Comparison of ENCODE assay signal across 20 cellular contexts in genomic region chr4:121684016-121684415, GRCh38. TPM values are rescaled to one million over a fixed set of nuclear protein-coding genes. Genes with fewer than 3 reads are reported as not detected.
DNase-seq lines count a peak whose midpoint lies in the region; FAIRE-seq and TF ChIP-seq lines count a peak whose summit lies in the region.
"Had no signal": no experiment of that assay in that cellular context is flagged by ENCODE, and none has a peak within 500 bp of the region (broad histone marks: within the 10 kb centered on the region; RNA-seq: fewer than 3 reads in every experiment).

No MANE protein-coding gene starts in this region.

- H3K27me3 ChIP-seq in small intestine (ENCODE audit: control insufficient read depth in 2 of 2, insufficient read depth in 2 of 2, low read length in 2 of 2) (no peaks in the 10 kb centered on the region), tibial nerve (no peaks in the 10 kb centered on the region), Peyer's patch (no peaks in the 10 kb centered on the region)
- H3K27me3 ChIP-seq: BLaER1 treated with 17β-estradiol and CSF1 and Interleukin-3, amounts not matched to agents 10 nM and 100 nM had no signal

- H3K4me1 Mint-ChIP-seq in HFFc6 (ENCODE audit: low read depth): peaks cover 46% of the 10 kb centered on the region
- H3K4me1 Mint-ChIP-seq: B cell had no signal

- no peak overlapping the region for H3K4me3 Mint-ChIP-seq in HFFc6
- H3K4me3 Mint-ChIP-seq: B cell; CD8-positive, alpha-beta T cell; H9; IgD-negative memory B cell had no signal

- H3K4me1 ChIP-seq in small intestine (ENCODE audit: control insufficient read depth in 2 of 2, insufficient read depth in 1 of 2, low read depth in 1 of 2, low read length in 1 of 2) (peaks cover 0 to 4% of the 10 kb centered on the region in 2 donors), tibial nerve (peaks cover 0 to 29% (median 7%) of the 10 kb centered on the region in 4 donors), Peyer's patch (no peaks in the 10 kb centered on the region)

- peak overlapping the region; percentile 24 for H3K27ac Mint-ChIP-seq in HFFc6
- H3K27ac Mint-ChIP-seq: B cell; CD8-positive, alpha-beta T cell; IgD-negative memory B cell had no signal

- H3K27ac ChIP-seq in small intestine (ENCODE audit: low read depth in 1 of 2, low read length in 1 of 2) (no peak overlapping the region), tibial nerve (no peak overlapping the region), Peyer's patch (no peak overlapping the region)
- H3K27ac ChIP-seq: A549; BLaER1 treated with 17β-estradiol and CSF1 and Interleukin-3, amounts not matched to agents 10 nM and 100 nM; HL-60 had no signal

- H3K9me3 ChIP-seq in small intestine (ENCODE audit: control insufficient read depth, low read depth): no peaks in the 10 kb centered on the region
- H3K9me3 ChIP-seq in tibial nerve: no peaks in the 10 kb centered on the region
- H3K9me3 ChIP-seq in Peyer's patch: no peaks in the 10 kb centered on the region
- H3K9me3 ChIP-seq: A549; BLaER1 treated with 17β-estradiol and CSF1 and Interleukin-3, amounts not matched to agents 10 nM and 100 nM had no signal

- peaks cover 42% of the 10 kb centered on the region for H3K36me3 Mint-ChIP-seq in HFFc6 (ENCODE audit: low read depth)

- TF ChIP-seq EP300 in tibial nerve (IDR thresholded peaks at IDR 0.05): no peak

- H3K27me3 Mint-ChIP-seq in HFFc6 (ENCODE audit: insufficient read depth): no peaks in the 10 kb centered on the region
- H3K27me3 Mint-ChIP-seq: B cell, IgD-negative memory B cell had no signal

- H3K4me3 ChIP-seq in small intestine (ENCODE audit: low read depth in 1 of 2, low read length in 2 of 2) (no peak overlapping the region), tibial nerve (no peak overlapping the region), Peyer's patch (no peak overlapping the region)
- H3K4me3 ChIP-seq: A549; BLaER1 treated with 17β-estradiol and CSF1 and Interleukin-3, amounts not matched to agents 10 nM and 100 nM; GM12878 had no signal

- FAIRE-seq in G401.6 (lab: Jason Lieb, UNC): peak; percentile 95
- peak; percentile 67 for FAIRE-seq in frontal cortex (lab: Jason Lieb, UNC)
- peak; percentile 36 for FAIRE-seq in small intestine (lab: Jason Lieb, UNC)
- FAIRE-seq: A549, GM12878, H1 had no signal

- DNase-seq in HFFc6 (no peak), frontal cortex (ENCODE audit: low spot score in 2 of 2) (no peak), small intestine (no peak), tibial nerve (ENCODE audit: low spot score in 2 of 2) (no peak), Peyer's patch (no peak), NCI-H526 (lab: John Stamatoyannopoulos, UW) (no peak), HUDEP-2 (lab: John Stamatoyannopoulos, UW; ENCODE audit: unreplicated experiment in 76 of 76) (no peak)
- DNase-seq: Calu3; CD8-positive, alpha-beta T cell; DMS79 treated with DMSO at 0.1 percent for 48 hours; H9; KBM-7 had no signal

- H3K9me3 Mint-ChIP-seq in HFFc6: no peaks in the 10 kb centered on the region
- H3K9me3 Mint-ChIP-seq: CD8-positive, alpha-beta T cell; H9; IgD-negative memory B cell had no signal

- TF ChIP-seq POLR2A in tibial nerve (IDR thresholded peaks at IDR 0.05) (no peak), Peyer's patch (IDR thresholded peaks at IDR 0.05) (no peak)

- H3K36me3 ChIP-seq in small intestine (ENCODE audit: control insufficient read depth in 2 of 2, insufficient read depth in 2 of 2, low read length in 2 of 2): peaks cover 3 to 8% of the 10 kb centered on the region in 2 donors
- peaks cover 4 to 86% (median 11%) of the 10 kb centered on the region in 3 donors for H3K36me3 ChIP-seq in tibial nerve
- H3K36me3 ChIP-seq in Peyer's patch: peaks cover 0 to 49% (median 0%) of the 10 kb centered on the region in 3 donors

- TF ChIP-seq CTCF in HFFc6 (IDR thresholded peaks at IDR 0.05): no peak
- no peak for TF ChIP-seq CTCF in tibial nerve (IDR thresholded peaks at IDR 0.05)
- TF ChIP-seq CTCF in Peyer's patch (IDR thresholded peaks at IDR 0.05): no peak

- 93 to 94% (median 93%) methylated on average over 1 of the region's 1 CpG for WGBS in small intestine, 3 donors
- WGBS in tibial nerve, 2 donors: 79 to 90% methylated on average over 1 of the region's 1 CpG

RNA-seq across cellular contexts. Expression of gene ANXA5, which starts 12.8 kb away (rescaled TPM):
- 1,000 to 10,000 TPM in 4 of 6 experiments, 100 to 1,000 TPM in 2; 934 to 1,075 (median 1,012) TPM for total RNA-seq in HFFc6 (2021; fragmentation: NEBNext Ultra II Directional; extraction: Animal tissue kit (Norgen Biotek cat#: 25700))
- total RNA-seq in frontal cortex (31.8 TPM), tibial nerve (100 to 1,000 TPM; 137 to 276 (median 267) TPM), Peyer's patch (100 to 1,000 TPM in 1 of 4 donors, 10 to 100 TPM in 3; 39.1 to 188 (median 49.4) TPM)
- 100 to 1,000 TPM in 2 of 3 donors, 10 to 100 TPM in 1; 85.7 to 161 (median 143) TPM for polyA plus RNA-seq in small intestine
